Comparison of ENCODE assay signal across 1 cellular context in the genomic region with DNA sequence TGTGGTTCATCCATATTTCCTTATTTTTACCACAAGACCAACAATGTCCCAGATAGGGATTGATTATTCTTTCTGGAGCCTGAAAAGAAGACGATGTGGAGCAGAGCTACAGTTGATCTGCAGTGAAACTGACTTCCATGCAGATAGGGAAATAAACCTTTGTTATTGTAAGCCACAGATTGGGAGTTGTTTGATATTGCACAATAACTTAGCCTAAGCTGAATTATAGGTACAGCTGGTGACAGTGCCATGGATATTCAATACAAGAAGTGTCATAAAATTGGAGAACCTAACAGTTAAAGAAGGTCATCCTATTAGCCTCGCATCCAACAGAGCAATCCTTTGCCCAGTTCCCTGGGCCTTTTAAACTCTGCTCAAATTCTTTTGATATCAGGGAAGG.
A peak's percentile ranks its signal among the peaks of the same experiment; 100 is the strongest.
TF ChIP-seq lines count a peak whose summit lies in the region.

No MANE protein-coding gene starts in this region.

TF ChIP-seq in K562, 482 proteins besides CTCF, POLR2A, EP300 and RAD21 (continued from another document):
- TF ChIP-seq, protein P1, sequence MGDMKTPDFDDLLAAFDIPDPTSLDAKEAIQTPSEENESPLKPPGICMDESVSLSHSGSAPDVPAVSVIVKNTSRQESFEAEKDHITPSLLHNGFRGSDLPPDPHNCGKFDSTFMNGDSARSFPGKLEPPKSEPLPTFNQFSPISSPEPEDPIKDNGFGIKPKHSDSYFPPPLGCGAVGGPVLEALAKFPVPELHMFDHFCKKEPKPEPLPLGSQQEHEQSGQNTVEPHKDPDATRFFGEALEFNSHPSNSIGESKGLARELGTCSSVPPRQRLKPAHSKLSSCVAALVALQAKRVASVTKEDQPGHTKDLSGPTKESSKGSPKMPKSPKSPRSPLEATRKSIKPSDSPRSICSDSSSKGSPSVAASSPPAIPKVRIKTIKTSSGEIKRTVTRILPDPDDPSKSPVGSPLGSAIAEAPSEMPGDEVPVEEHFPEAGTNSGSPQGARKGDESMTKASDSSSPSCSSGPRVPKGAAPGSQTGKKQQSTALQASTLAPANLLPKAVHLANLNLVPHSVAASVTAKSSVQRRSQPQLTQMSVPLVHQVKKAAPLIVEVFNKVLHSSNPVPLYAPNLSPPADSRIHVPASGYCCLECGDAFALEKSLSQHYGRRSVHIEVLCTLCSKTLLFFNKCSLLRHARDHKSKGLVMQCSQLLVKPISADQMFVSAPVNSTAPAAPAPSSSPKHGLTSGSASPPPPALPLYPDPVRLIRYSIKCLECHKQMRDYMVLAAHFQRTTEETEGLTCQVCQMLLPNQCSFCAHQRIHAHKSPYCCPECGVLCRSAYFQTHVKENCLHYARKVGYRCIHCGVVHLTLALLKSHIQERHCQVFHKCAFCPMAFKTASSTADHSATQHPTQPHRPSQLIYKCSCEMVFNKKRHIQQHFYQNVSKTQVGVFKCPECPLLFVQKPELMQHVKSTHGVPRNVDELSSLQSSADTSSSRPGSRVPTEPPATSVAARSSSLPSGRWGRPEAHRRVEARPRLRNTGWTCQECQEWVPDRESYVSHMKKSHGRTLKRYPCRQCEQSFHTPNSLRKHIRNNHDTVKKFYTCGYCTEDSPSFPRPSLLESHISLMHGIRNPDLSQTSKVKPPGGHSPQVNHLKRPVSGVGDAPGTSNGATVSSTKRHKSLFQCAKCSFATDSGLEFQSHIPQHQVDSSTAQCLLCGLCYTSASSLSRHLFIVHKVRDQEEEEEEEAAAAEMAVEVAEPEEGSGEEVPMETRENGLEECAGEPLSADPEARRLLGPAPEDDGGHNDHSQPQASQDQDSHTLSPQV (IDR thresholded peaks at IDR 0.05) = no peak
- no peak for TF ChIP-seq NR2F6 (CRISPR knock-in tag; IDR thresholded peaks at IDR 0.05)
- TF ChIP-seq CEBPG (CRISPR knock-in tag; IDR thresholded peaks at IDR 0.05) = no peak
- peak in 1 of 2 experiments; percentile 71; a peak in 1 of 4 replicates for TF ChIP-seq CEBPG (tag; conservative IDR thresholded peaks at IDR 0.05 in 1 of 2, IDR thresholded peaks at IDR 0.05 in 1 of 2)
